ENCODE assay signal across 17 cellular contexts in genomic region chr7:55080000-55080629, GRCh38.
DNase-seq lines count a peak whose midpoint lies in the region; ATAC-seq, FAIRE-seq and TF ChIP-seq lines count a peak whose summit lies in the region.
"Had no signal": no experiment of that assay in that cellular context is flagged by ENCODE, and none has a peak within 500 bp of the region (broad histone marks: within the 10 kb centered on the region; RNA-seq: fewer than 3 reads in every experiment).

No MANE protein-coding gene starts in this region.

- H3K9me1 ChIP-seq in endothelial cell of umbilical vein (replicated peaks; ENCODE audit: control insufficient read depth, extremely low read depth, insufficient read depth, low read length), result no peaks in the 10 kb centered on the region

- no peaks in the 10 kb centered on the region for H3K9me3 ChIP-seq in Panc1 (ENCODE audit: control insufficient read depth, insufficient read depth, low read depth, low read length)
- H3K9me3 ChIP-seq in endothelial cell of umbilical vein (replicated peaks; ENCODE audit: control insufficient read depth, insufficient read depth, low read length), result no peaks in the 10 kb centered on the region
- H3K9me3 ChIP-seq: Caco-2 had no signal

- no peaks in the 10 kb centered on the region for H3K9me3 Mint-ChIP-seq in nephron
- H3K9me3 Mint-ChIP-seq in type B pancreatic cell, result no peaks in the 10 kb centered on the region

- peaks cover 45% of the 10 kb centered on the region for H3K4me1 Mint-ChIP-seq in nephron
- H3K4me1 Mint-ChIP-seq in type B pancreatic cell (ENCODE audit: unreplicated experiment), result peaks cover 44% of the 10 kb centered on the region

- no peaks in the 10 kb centered on the region for H4K20me1 ChIP-seq in endothelial cell of umbilical vein (replicated peaks; ENCODE audit: control insufficient read depth, extremely low read depth, insufficient read depth, low read length)

- BruUV-seq in Panc1 (replicated peaks; lab: Mats Ljungman, UMichigan) (no TSS peak), endothelial cell of umbilical vein (replicated peaks; lab: Mats Ljungman, UMichigan) (no TSS peak)

- intact Hi-C loops in Panc1 (cut with micrococcal nuclease; ENCODE audit: unreplicated experiment) (loop anchor here (5.0 kb wide), 1 partner anchor 52 kb away; no protein-coding TSS in a partner anchor), endothelial cell of umbilical vein (cut with micrococcal nuclease) (no loop called here)

- no peak for DNase-seq in Panc1 (ENCODE audit: low read depth, low spot score)
- no peak for DNase-seq in endothelial cell of umbilical vein (ENCODE audit: low read depth, low spot score)
- no peak for DNase-seq in type B pancreatic cell (ENCODE audit: extremely low spot score, unreplicated experiment)
- no peak for DNase-seq in GM19240 (ENCODE audit: insufficient read length, low spot score)
- no peak for DNase-seq in DMS153 (lab: John Stamatoyannopoulos, UW)
- DNase-seq: Caco-2; CD4-positive, CD25-positive, alpha-beta regulatory T cell; DMS53; H7; KBM-7; NCI-H1436 treated with DMSO at 0.1 percent for 48 hours; NCI-H2029 treated with DMSO at 0.1 percent for 48 hours; NCI-H510A; NCI-H774 had no signal

- H3K36me3 ChIP-seq in Panc1 (ENCODE audit: control insufficient read depth, insufficient read depth, low read length) (no peaks in the 10 kb centered on the region), endothelial cell of umbilical vein (ENCODE audit: control insufficient read depth in 2 of 2, extremely low read depth in 1 of 2, insufficient read depth in 2 of 2, low read length in 2 of 2) (no peaks in the 10 kb centered on the region)

- TF ChIP-seq CTCF in Panc1 (IDR thresholded peaks at IDR 0.05) (no peak), endothelial cell of umbilical vein (IDR thresholded peaks at IDR 0.05; ENCODE audit: extremely low read depth in 1 of 2, insufficient read depth in 1 of 2, low read depth in 1 of 2, low read length in 2 of 2) (no peak), nephron (IDR thresholded peaks at IDR 0.05; ENCODE audit: unreplicated experiment in 3 of 3) (no peak), type B pancreatic cell (conservative IDR thresholded peaks at IDR 0.05) (no peak)

- peak overlapping the region in 1 of 3 experiments; percentile 19 for H3K4me3 Mint-ChIP-seq in nephron
- H3K4me3 Mint-ChIP-seq in type B pancreatic cell, result no peak overlapping the region
- H3K4me3 Mint-ChIP-seq: B cell; CD4-positive, CD25-positive, alpha-beta regulatory T cell had no signal

- POLR2A ChIA-PET in Panc1 (lab: Charles Lee), result interaction anchor here (1.1 kb wide), 1 partner anchor 64 kb away, joined by 3 read pairs; no protein-coding TSS in a partner anchor
- POLR2A ChIA-PET in endothelial cell of umbilical vein (lab: Charles Lee), result no interaction called here

- H3K4me2 ChIP-seq in endothelial cell of umbilical vein (ENCODE audit: insufficient read depth, low read length), result no peak overlapping the region

- H3K27me3 ChIP-seq in Panc1 (ENCODE audit: control insufficient read depth, insufficient read depth, low read length) (no peaks in the 10 kb centered on the region), endothelial cell of umbilical vein (ENCODE audit: control insufficient read depth in 2 of 2, insufficient read depth in 2 of 2, low read length in 2 of 2) (peaks cover 25 to 26% of the 10 kb centered on the region in 2 experiments)

- H3K9ac ChIP-seq in endothelial cell of umbilical vein (replicated peaks; ENCODE audit: extremely low read depth, insufficient read depth, low read length), result no peak overlapping the region

- H3K4me1 ChIP-seq in Panc1 (ENCODE audit: control insufficient read depth, insufficient read depth, low read length), result peaks cover 96% of the 10 kb centered on the region
- no peaks in the 10 kb centered on the region for H3K4me1 ChIP-seq in endothelial cell of umbilical vein (ENCODE audit: control insufficient read depth, extremely low read depth, insufficient read depth, low read length)

- H3K79me2 ChIP-seq in endothelial cell of umbilical vein (ENCODE audit: control insufficient read depth, insufficient read depth, low read length), result no peaks in the 10 kb centered on the region

- CTCF ChIA-PET in Panc1 (lab: Charles Lee), result no interaction called here
- CTCF ChIA-PET in endothelial cell of umbilical vein (lab: Charles Lee), result interaction anchor here (1.7 kb wide), 1 partner anchor 175 kb away, joined by 6 read pairs; no protein-coding TSS in a partner anchor

- H3K36me3 Mint-ChIP-seq in nephron (ENCODE audit: low read depth), result no peaks in the 10 kb centered on the region
- peaks cover 8% of the 10 kb centered on the region for H3K36me3 Mint-ChIP-seq in type B pancreatic cell
- H3K36me3 Mint-ChIP-seq: CD4-positive, CD25-positive, alpha-beta regulatory T cell had no signal

- H3K27ac Mint-ChIP-seq in nephron (peak overlapping the region in 2 of 3 experiments; percentile 68 to 77), type B pancreatic cell (peak overlapping the region; percentile 51)
- H3K27ac Mint-ChIP-seq: B cell; CD4-positive, CD25-positive, alpha-beta regulatory T cell had no signal

- H3K27ac ChIP-seq in Panc1 (ENCODE audit: low read length), result peak overlapping the region; percentile 100
- H3K27ac ChIP-seq in endothelial cell of umbilical vein (ENCODE audit: insufficient read depth, low read depth, low read length), result no peak overlapping the region

- no peak overlapping the region for H2AFZ ChIP-seq in endothelial cell of umbilical vein (ENCODE audit: low read depth, low read length)

- dilution Hi-C loops in endothelial cell of umbilical vein (cut with MboI; ENCODE audit: extremely low pct_ligation_motif_present, low sequenced_read_pairs), result no loop called here

- no peak for ATAC-seq in Panc1
- no peak for ATAC-seq in GM18519 (IDR thresholded peaks at IDR 0.05; ENCODE audit: low FRiP score, unreplicated experiment)

- no peak for TF ChIP-seq POLR2A in endothelial cell of umbilical vein (IDR thresholded peaks at IDR 0.05; ENCODE audit: low read depth, low read length)

- in situ Hi-C loops in Panc1 (cut with HindIII; ENCODE audit: low pct_unique_long_range_greater_than_20kb, low sequenced_read_pairs), result no loop called here

- H3K4me3 ChIP-seq in Panc1 (ENCODE audit: low read depth in 2 of 2, low read length in 2 of 2) (no peak overlapping the region), endothelial cell of umbilical vein (replicated peaks in 1 of 3; ENCODE audit: insufficient read depth in 1 of 3, low read depth in 1 of 3, low read length in 3 of 3) (no peak overlapping the region)

- H3K27me3 Mint-ChIP-seq in nephron (ENCODE audit: low read depth), result peaks cover 3% of the 10 kb centered on the region
- H3K27me3 Mint-ChIP-seq in type B pancreatic cell, result no peaks in the 10 kb centered on the region

- peak; percentile 62 for FAIRE-seq in endothelial cell of umbilical vein (lab: Jason Lieb, UNC)

TF ChIP-seq in endothelial cell of umbilical vein, 7 proteins besides CTCF, POLR2A, EP300 and RAD21:
- no peak for TF ChIP-seq MYC (IDR thresholded peaks at IDR 0.05; ENCODE audit: low read depth, low read length)
- TF ChIP-seq EZH2 (IDR thresholded peaks at IDR 0.05; ENCODE audit: borderline replicate concordance, low read depth, low read length, severe bottlenecking), result no peak
- TF ChIP-seq, protein P1, sequence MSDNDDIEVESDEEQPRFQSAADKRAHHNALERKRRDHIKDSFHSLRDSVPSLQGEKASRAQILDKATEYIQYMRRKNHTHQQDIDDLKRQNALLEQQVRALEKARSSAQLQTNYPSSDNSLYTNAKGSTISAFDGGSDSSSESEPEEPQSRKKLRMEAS (IDR thresholded peaks at IDR 0.05; ENCODE audit: insufficient read depth, insufficient read length), result no peak
- no peak for TF ChIP-seq POLR2AphosphoS5 (IDR thresholded peaks at IDR 0.05; ENCODE audit: insufficient read depth, low read depth, low read length)
- TF ChIP-seq JUN (IDR thresholded peaks at IDR 0.05; ENCODE audit: borderline replicate concordance, insufficient read depth, insufficient read length, low read depth), result no peak
- TF ChIP-seq GATA2 (IDR thresholded peaks at IDR 0.05; ENCODE audit: insufficient read depth, insufficient read length, low read depth, low read length), result no peak
- TF ChIP-seq FOS (IDR thresholded peaks at IDR 0.05; ENCODE audit: borderline replicate concordance, insufficient read depth, low read length), result no peak
TF ChIP-seq in endothelial cell of umbilical vein: peak in this region for 0.
